ENCODE assay signal across 22 cellular contexts in genomic region chr4:140112576-140112975, GRCh38. TPM values are rescaled to one million over a fixed set of nuclear protein-coding genes. Genes with fewer than 3 reads are reported as not detected.
DNase-seq lines count a peak whose midpoint lies in the region; ATAC-seq, FAIRE-seq and TF ChIP-seq lines count a peak whose summit lies in the region.
"Had no signal": no experiment of that assay in that cellular context is flagged by ENCODE, and none has a peak within 500 bp of the region (broad histone marks: within the 10 kb centered on the region; RNA-seq: fewer than 3 reads in every experiment).

No MANE protein-coding gene starts in this region.

- peaks cover 26% of the 10 kb centered on the region for H3K4me1 Mint-ChIP-seq in endodermal cell

- no peaks in the 10 kb centered on the region for H3K9me3 Mint-ChIP-seq in endodermal cell
- H3K9me3 Mint-ChIP-seq: CD8-positive, alpha-beta memory T cell; IgD-negative memory B cell had no signal

- H3K4me3 Mint-ChIP-seq in endodermal cell: no peak overlapping the region
- H3K4me3 Mint-ChIP-seq: CD8-positive, alpha-beta memory T cell; IgD-negative memory B cell had no signal

- no peaks in the 10 kb centered on the region for H3K9me2 ChIP-seq in SK-N-SH

- peaks cover 10% of the 10 kb centered on the region for H3F3A ChIP-seq in SK-N-SH (replicated peaks; ENCODE audit: insufficient read depth)

- POLR2A ChIA-PET in AG04449 (lab: Yijun Ruan, JAX): no interaction called here
- POLR2A ChIA-PET in SK-N-SH (lab: Yijun Ruan, JAX): no interaction called here

- H3K27me3 ChIP-seq in SK-N-SH (ENCODE audit: insufficient read depth) (no peaks in the 10 kb centered on the region), endodermal cell (ENCODE audit: control insufficient read depth, insufficient read depth, low read length, poor library complexity, severe bottlenecking) (no peaks in the 10 kb centered on the region)
- H3K27me3 ChIP-seq: BLaER1 treated with 17β-estradiol and CSF1 and Interleukin-3, amounts not matched to agents 10 nM and 100 nM; SJSA1 had no signal

- CTCF ChIA-PET in AG04449 (lab: Yijun Ruan, JAX): no interaction called here
- CTCF ChIA-PET in SK-N-SH (lab: Yijun Ruan, JAX): interaction anchor here (0.5 to 0.8 kb wide), 2 partner anchors 36 to 161 kb away, joined by 3 read pairs; no protein-coding TSS in a partner anchor

- H3K4me1 ChIP-seq in SK-N-SH (ENCODE audit: control insufficient read depth in 1 of 2, insufficient read depth in 2 of 2, low read depth in 1 of 2, low read length in 1 of 2) (peaks cover 0 to 38% of the 10 kb centered on the region in 2 experiments; a peak in 2 of 4 replicates), endodermal cell (ENCODE audit: control insufficient read depth, insufficient read depth, low read length) (no peaks in the 10 kb centered on the region)
- H3K4me1 ChIP-seq: HAP-1 had no signal

- H3K36me3 ChIP-seq in SK-N-SH (replicated peaks in 1 of 2; ENCODE audit: control insufficient read depth in 1 of 2, insufficient read depth in 2 of 2, low read length in 1 of 2) (no peaks in the 10 kb centered on the region), endodermal cell (ENCODE audit: control insufficient read depth, insufficient read depth, low read length) (peaks cover 19% of the 10 kb centered on the region)
- H3K36me3 ChIP-seq: HAP-1, SJSA1 had no signal

- H3K4me3 ChIP-seq in AG04449 (ENCODE audit: low read depth, low read length) (no peak overlapping the region), SK-N-SH (ENCODE audit: low read depth in 2 of 2, low read length in 1 of 2) (no peak overlapping the region), fibroblast of mammary gland (ENCODE audit: control insufficient read depth, low read depth, low read length) (no peak overlapping the region), endodermal cell (ENCODE audit: low read length) (no peak overlapping the region)
- H3K4me3 ChIP-seq: BLaER1 treated with 17β-estradiol and CSF1 and Interleukin-3, amounts not matched to agents 10 nM and 100 nM; HAP-1; SJSA1 had no signal

- H3K36me3 Mint-ChIP-seq in endodermal cell (ENCODE audit: low read depth): no peaks in the 10 kb centered on the region

- no peak for TF ChIP-seq RAD21 in SK-N-SH (IDR thresholded peaks at IDR 0.05; ENCODE audit: low read length)

- H3K9me3 ChIP-seq in SK-N-SH (no peaks in the 10 kb centered on the region), endodermal cell (ENCODE audit: control insufficient read depth, low read length) (no peaks in the 10 kb centered on the region)
- H3K9me3 ChIP-seq: HAP-1, SJSA1 had no signal

- H3K4me2 ChIP-seq in SK-N-SH: no peak overlapping the region

- H3K9ac ChIP-seq in SK-N-SH: no peak overlapping the region
- no peak overlapping the region for H3K9ac ChIP-seq in endodermal cell (ENCODE audit: extremely low read depth, low read length, poor library complexity, severe bottlenecking)
- H3K9ac ChIP-seq: BLaER1 treated with 17β-estradiol and CSF1 and Interleukin-3, amounts not matched to agents 10 nM and 100 nM had no signal

- H4K20me1 ChIP-seq in SK-N-SH (ENCODE audit: insufficient read depth): no peaks in the 10 kb centered on the region

- WGBS in SK-N-SH (ENCODE audit: low lambda C conversion rate): 48% methylated on average over 2 of the region's 2 CpGs
- WGBS in endodermal cell (ENCODE audit: insufficient coverage in 1 of 2, insufficient read length in 1 of 2), 2 experiments: 100% methylated on average over 1 of the region's 2 CpGs; no CpG with 5 or more reads in 1 of the 2 experiments

- peak overlapping the region; percentile 16 to 65; a peak in 3 of 4 replicates for H3K27ac ChIP-seq in SK-N-SH (ENCODE audit: low read depth in 2 of 2, low read length in 1 of 2)
- H3K27ac ChIP-seq in endodermal cell (ENCODE audit: low read depth, low read length): no peak overlapping the region
- H3K27ac ChIP-seq: BLaER1 treated with 17β-estradiol and CSF1 and Interleukin-3, amounts not matched to agents 10 nM and 100 nM; HL-60; SJSA1 had no signal

- no peak for ATAC-seq in sciatic nerve

- H3K27me3 Mint-ChIP-seq in endodermal cell (ENCODE audit: insufficient read depth): no peaks in the 10 kb centered on the region

- no peak overlapping the region for H2AFZ ChIP-seq in SK-N-SH (ENCODE audit: low read depth)

- FAIRE-seq in H54 (lab: Jason Lieb, UNC): no peak
- FAIRE-seq: D721Med had no signal

- intact Hi-C loops in sciatic nerve (cut with DNase I): no loop called here

- DNase-seq in AG04449 (ENCODE audit: low read depth, low spot score) (peak; percentile 14), ELR (ENCODE audit: low read depth) (peak; percentile 26), SK-N-SH (no peak), fibroblast of mammary gland (ENCODE audit: low read depth) (peak; percentile 57), sciatic nerve (ENCODE audit: low spot score) (no peak), endodermal cell (no peak), H54 (ENCODE audit: insufficient read length, low spot score) (no peak), amygdala (lab: John Stamatoyannopoulos, UW) (no peak)
- DNase-seq: CD8-positive, alpha-beta memory T cell; DMS79 treated with DMSO at 0.1 percent for 48 hours; GDM1; Karpas-422; NCI-H1417 treated with DMSO at 0.1 percent for 48 hours; NCI-H187 treated with DMSO at 0.1 percent for 48 hours; NCI-H226; NCI-H526 had no signal

- TF ChIP-seq CTCF in AG04449 (IDR thresholded peaks at IDR 0.05; ENCODE audit: insufficient read depth, low read length, missing control alignments) (no peak), SK-N-SH (IDR thresholded peaks at IDR 0.05) (no peak), fibroblast of mammary gland (conservative IDR thresholded peaks at IDR 0.05; ENCODE audit: control insufficient read depth, insufficient read depth, low read depth, low read length) (no peak), endodermal cell (conservative IDR thresholded peaks at IDR 0.05) (no peak)

- no peak overlapping the region for H3K27ac Mint-ChIP-seq in endodermal cell
- H3K27ac Mint-ChIP-seq: CD8-positive, alpha-beta memory T cell; IgD-negative memory B cell had no signal

- no peak for TF ChIP-seq POLR2A in H54 (IDR thresholded peaks at IDR 0.05; ENCODE audit: low read depth, low read length)

- no peak for TF ChIP-seq EP300 in SK-N-SH (IDR thresholded peaks at IDR 0.05; ENCODE audit: borderline replicate concordance in 1 of 2, low read depth in 1 of 2, low read length in 1 of 2)

- peaks cover 9% of the 10 kb centered on the region; the same call in 1 of the 2 replicates for H3K79me2 ChIP-seq in SK-N-SH (ENCODE audit: insufficient read depth)

TF ChIP-seq in SK-N-SH, 30 proteins besides CTCF, POLR2A, EP300 and RAD21 (continues in another document):
- TF ChIP-seq EZH2phosphoT487 (IDR thresholded peaks at IDR 0.05; ENCODE audit: borderline replicate concordance, low read depth): no peak
- peak; percentile 75 for TF ChIP-seq TCF12 (IDR thresholded peaks at IDR 0.05)
- no peak for TF ChIP-seq FOXJ3 (CRISPR knock-in tag; IDR thresholded peaks at IDR 0.05)
- TF ChIP-seq GABPA (IDR thresholded peaks at IDR 0.05; ENCODE audit: low read depth): no peak
- TF ChIP-seq IRF3 (IDR thresholded peaks at IDR 0.05; ENCODE audit: low read depth, low read length): no peak
- no peak for TF ChIP-seq MEF2A (IDR thresholded peaks at IDR 0.05; ENCODE audit: borderline replicate concordance, low read depth)
- TF ChIP-seq SIN3A (IDR thresholded peaks at IDR 0.05; ENCODE audit: borderline replicate concordance, low read depth, low read length): no peak
- no peak for TF ChIP-seq FOXM1 (IDR thresholded peaks at IDR 0.05; ENCODE audit: low read depth)
- TF ChIP-seq POLR2AphosphoS5 (IDR thresholded peaks at IDR 0.05; ENCODE audit: low read depth, low read length): no peak
- TF ChIP-seq NRF1 (IDR thresholded peaks at IDR 0.05; ENCODE audit: low read depth, low read length): no peak
- TF ChIP-seq MAX (IDR thresholded peaks at IDR 0.05; ENCODE audit: low read depth): no peak
- TF ChIP-seq RFX5 (IDR thresholded peaks at IDR 0.05; ENCODE audit: low read length): no peak
- TF ChIP-seq JUND (IDR thresholded peaks at IDR 0.05): 0 out of 2 replicates have a peak, but pooled peaks have one; percentile 13
- no peak for TF ChIP-seq ELF1 (IDR thresholded peaks at IDR 0.05)
- TF ChIP-seq YY1 (IDR thresholded peaks at IDR 0.05; ENCODE audit: low read depth): no peak
- TF ChIP-seq USF1 (IDR thresholded peaks at IDR 0.05; ENCODE audit: borderline replicate concordance, low read depth): no peak
- TF ChIP-seq TAF1 (IDR thresholded peaks at IDR 0.05; ENCODE audit: borderline replicate concordance, low read depth, low read length): no peak

RNA-seq across cellular contexts. Expression of gene MAML3, which starts 41.4 kb away (rescaled TPM):
- 5.3 and 5.6 TPM in 2 replicates for polyA plus RNA-seq in SK-N-SH (2012; rRNA removed)
- 4.8 and 5.8 TPM in 2 replicates for polyA plus RNA-seq in SK-N-SH (2012; cell fraction: cytosol; rRNA removed)
- polyA plus RNA-seq in SK-N-SH (2012; cell fraction: nucleus; rRNA removed): 3.7 and 5.2 TPM in 2 replicates
- total RNA-seq in sciatic nerve: 11.0 TPM
- total RNA-seq in endodermal cell: 10 to 100 TPM; 29.2 to 32.2 TPM
- 16.8 TPM for polyA plus RNA-seq in endodermal cell (2013, experiment 1 of 2)
- 15.4 TPM for polyA plus RNA-seq in endodermal cell (2013, experiment 2 of 2)

Comparison
In these comparisons a context has a peak if more than half of its experiments do, and no peak if none do; other contexts are left out.
1. DNase-seq: peak in AG04449 (single experiment), ELR (single experiment) and fibroblast of mammary gland (single experiment); none in SK-N-SH (single experiment), sciatic nerve (single experiment), endodermal cell (single experiment), H54 (single experiment) and amygdala (0 of 56).